Comparison of ENCODE assay signal across 1 cellular context in the genomic region with DNA sequence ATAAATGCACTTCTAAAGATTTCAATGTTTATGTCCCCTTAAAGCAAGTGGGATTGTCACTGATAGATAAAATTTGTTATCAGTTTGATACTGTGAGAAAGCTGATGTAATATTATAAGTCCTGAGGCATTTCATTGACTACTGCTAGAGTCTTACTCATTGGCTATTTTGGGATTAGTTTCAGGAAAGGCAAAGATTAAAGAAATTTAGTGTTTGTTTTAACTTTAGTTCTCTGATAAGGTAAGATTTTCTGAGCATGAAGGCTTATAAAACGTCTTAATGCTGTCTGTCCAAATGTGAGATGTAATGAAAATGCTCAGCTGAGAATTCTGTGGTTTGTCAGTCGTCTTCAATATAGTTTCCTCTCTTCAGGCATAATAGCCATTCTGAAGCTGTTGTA.
TF ChIP-seq lines count a peak whose summit lies in the region.

No MANE protein-coding gene starts in this region.

TF ChIP-seq in GM23338, 12 proteins besides CTCF, POLR2A, EP300 and RAD21 (continued from another document):
- TF ChIP-seq, protein P1, sequence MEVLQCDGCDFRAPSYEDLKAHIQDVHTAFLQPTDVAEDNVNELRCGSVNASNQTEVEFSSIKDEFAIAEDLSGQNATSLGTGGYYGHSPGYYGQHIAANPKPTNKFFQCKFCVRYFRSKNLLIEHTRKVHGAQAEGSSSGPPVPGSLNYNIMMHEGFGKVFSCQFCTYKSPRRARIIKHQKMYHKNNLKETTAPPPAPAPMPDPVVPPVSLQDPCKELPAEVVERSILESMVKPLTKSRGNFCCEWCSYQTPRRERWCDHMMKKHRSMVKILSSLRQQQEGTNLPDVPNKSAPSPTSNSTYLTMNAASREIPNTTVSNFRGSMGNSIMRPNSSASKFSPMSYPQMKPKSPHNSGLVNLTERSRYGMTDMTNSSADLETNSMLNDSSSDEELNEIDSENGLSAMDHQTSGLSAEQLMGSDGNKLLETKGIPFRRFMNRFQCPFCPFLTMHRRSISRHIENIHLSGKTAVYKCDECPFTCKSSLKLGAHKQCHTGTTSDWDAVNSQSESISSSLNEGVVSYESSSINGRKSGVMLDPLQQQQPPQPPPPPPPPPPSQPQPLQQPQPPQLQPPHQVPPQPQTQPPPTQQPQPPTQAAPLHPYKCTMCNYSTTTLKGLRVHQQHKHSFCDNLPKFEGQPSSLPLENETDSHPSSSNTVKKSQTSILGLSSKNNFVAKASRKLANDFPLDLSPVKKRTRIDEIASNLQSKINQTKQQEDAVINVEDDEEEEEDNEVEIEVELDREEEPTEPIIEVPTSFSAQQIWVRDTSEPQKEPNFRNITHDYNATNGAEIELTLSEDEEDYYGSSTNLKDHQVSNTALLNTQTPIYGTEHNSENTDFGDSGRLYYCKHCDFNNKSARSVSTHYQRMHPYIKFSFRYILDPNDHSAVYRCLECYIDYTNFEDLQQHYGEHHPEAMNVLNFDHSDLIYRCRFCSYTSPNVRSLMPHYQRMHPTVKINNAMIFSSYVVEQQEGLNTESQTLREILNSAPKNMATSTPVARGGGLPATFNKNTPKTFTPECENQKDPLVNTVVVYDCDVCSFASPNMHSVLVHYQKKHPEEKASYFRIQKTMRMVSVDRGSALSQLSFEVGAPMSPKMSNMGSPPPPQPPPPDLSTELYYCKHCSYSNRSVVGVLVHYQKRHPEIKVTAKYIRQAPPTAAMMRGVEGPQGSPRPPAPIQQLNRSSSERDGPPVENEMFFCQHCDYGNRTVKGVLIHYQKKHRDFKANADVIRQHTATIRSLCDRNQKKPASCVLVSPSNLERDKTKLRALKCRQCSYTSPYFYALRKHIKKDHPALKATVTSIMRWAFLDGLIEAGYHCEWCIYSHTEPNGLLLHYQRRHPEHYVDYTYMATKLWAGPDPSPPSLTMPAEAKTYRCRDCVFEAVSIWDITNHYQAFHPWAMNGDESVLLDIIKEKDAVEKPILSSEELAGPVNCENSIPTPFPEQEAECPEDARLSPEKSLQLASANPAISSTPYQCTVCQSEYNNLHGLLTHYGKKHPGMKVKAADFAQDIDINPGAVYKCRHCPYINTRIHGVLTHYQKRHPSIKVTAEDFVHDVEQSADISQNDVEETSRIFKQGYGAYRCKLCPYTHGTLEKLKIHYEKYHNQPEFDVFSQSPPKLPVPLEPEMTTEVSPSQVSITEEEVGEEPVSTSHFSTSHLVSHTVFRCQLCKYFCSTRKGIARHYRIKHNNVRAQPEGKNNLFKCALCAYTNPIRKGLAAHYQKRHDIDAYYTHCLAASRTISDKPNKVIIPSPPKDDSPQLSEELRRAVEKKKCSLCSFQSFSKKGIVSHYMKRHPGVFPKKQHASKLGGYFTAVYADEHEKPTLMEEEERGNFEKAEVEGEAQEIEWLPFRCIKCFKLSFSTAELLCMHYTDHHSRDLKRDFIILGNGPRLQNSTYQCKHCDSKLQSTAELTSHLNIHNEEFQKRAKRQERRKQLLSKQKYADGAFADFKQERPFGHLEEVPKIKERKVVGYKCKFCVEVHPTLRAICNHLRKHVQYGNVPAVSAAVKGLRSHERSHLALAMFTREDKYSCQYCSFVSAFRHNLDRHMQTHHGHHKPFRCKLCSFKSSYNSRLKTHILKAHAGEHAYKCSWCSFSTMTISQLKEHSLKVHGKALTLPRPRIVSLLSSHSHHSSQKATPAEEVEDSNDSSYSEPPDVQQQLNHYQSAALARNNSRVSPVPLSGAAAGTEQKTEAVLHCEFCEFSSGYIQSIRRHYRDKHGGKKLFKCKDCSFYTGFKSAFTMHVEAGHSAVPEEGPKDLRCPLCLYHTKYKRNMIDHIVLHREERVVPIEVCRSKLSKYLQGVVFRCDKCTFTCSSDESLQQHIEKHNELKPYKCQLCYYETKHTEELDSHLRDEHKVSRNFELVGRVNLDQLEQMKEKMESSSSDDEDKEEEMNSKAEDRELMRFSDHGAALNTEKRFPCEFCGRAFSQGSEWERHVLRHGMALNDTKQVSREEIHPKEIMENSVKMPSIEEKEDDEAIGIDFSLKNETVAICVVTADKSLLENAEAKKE (CRISPR knock-in tag; IDR thresholded peaks at IDR 0.05) = no peak
- TF ChIP-seq, protein P2, sequence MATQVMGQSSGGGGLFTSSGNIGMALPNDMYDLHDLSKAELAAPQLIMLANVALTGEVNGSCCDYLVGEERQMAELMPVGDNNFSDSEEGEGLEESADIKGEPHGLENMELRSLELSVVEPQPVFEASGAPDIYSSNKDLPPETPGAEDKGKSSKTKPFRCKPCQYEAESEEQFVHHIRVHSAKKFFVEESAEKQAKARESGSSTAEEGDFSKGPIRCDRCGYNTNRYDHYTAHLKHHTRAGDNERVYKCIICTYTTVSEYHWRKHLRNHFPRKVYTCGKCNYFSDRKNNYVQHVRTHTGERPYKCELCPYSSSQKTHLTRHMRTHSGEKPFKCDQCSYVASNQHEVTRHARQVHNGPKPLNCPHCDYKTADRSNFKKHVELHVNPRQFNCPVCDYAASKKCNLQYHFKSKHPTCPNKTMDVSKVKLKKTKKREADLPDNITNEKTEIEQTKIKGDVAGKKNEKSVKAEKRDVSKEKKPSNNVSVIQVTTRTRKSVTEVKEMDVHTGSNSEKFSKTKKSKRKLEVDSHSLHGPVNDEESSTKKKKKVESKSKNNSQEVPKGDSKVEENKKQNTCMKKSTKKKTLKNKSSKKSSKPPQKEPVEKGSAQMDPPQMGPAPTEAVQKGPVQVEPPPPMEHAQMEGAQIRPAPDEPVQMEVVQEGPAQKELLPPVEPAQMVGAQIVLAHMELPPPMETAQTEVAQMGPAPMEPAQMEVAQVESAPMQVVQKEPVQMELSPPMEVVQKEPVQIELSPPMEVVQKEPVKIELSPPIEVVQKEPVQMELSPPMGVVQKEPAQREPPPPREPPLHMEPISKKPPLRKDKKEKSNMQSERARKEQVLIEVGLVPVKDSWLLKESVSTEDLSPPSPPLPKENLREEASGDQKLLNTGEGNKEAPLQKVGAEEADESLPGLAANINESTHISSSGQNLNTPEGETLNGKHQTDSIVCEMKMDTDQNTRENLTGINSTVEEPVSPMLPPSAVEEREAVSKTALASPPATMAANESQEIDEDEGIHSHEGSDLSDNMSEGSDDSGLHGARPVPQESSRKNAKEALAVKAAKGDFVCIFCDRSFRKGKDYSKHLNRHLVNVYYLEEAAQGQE (IDR thresholded peaks at IDR 0.05; ENCODE audit: unreplicated experiment) = no peak
- TF ChIP-seq NANOG (IDR thresholded peaks at IDR 0.05; ENCODE audit: borderline replicate concordance) (no peak), EZH2 (IDR thresholded peaks at IDR 0.05; ENCODE audit: low read depth, unreplicated experiment) (no peak), ZNF331 (CRISPR knock-in tag; IDR thresholded peaks at IDR 0.05; ENCODE audit: low read depth) (no peak), CREB1 (CRISPR knock-in tag; IDR thresholded peaks at IDR 0.05; ENCODE audit: low read depth) (no peak), EZH2phosphoT487 (IDR thresholded peaks at IDR 0.05; ENCODE audit: unreplicated experiment) (no peak), JUNB (IDR thresholded peaks at IDR 0.05; ENCODE audit: unreplicated experiment) (no peak)
TF ChIP-seq in GM23338: peak in this region for 0.
